Comparison of ENCODE assay signal across 1 cellular context in the genomic region with DNA sequence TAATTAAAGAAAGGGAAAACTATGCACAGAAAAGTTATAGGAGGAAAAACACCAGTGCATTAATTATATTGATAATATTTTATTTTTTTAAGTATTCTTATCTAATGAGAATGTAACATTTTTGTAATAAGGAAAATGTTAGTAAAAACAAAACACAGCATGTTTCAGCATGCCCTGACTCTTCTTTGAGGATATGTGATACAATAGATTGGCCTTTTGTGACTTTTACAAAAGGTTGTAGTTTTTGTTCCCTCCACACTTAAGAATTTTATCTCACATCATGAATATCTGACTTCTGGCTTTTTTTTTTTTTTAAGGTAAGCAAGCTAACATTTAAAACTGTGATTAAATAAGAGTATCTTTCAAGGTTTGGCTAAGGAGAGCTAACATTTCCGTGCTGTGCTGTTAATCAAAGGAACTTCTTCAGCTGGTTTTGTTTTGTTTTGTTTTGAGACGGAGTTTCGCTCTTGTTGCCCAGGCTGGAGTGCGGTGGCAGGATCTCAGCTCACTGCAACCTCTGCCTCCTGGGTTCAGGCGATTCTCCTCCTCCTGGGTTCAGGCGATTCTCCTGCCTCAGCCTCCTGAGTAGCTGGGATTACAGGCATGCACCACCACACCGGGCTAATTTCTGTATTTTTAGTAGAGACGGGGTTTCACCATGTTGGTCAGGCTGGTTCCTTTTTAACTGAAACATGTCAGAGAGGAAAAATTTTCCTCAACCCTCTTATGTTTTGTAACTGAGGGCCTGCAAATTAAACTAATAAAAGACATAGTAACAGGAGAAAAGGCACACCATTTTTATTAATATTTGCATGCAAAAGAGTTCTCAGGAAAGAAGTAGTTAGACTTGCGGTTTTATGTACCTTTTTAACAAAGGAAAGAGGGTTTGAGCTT.
TF ChIP-seq lines count a peak whose summit lies in the region.

No MANE protein-coding gene starts in this region.

TF ChIP-seq in WTC11, 78 proteins besides CTCF, POLR2A, EP300 and RAD21 (continued from another document):
- TF ChIP-seq, protein P1, sequence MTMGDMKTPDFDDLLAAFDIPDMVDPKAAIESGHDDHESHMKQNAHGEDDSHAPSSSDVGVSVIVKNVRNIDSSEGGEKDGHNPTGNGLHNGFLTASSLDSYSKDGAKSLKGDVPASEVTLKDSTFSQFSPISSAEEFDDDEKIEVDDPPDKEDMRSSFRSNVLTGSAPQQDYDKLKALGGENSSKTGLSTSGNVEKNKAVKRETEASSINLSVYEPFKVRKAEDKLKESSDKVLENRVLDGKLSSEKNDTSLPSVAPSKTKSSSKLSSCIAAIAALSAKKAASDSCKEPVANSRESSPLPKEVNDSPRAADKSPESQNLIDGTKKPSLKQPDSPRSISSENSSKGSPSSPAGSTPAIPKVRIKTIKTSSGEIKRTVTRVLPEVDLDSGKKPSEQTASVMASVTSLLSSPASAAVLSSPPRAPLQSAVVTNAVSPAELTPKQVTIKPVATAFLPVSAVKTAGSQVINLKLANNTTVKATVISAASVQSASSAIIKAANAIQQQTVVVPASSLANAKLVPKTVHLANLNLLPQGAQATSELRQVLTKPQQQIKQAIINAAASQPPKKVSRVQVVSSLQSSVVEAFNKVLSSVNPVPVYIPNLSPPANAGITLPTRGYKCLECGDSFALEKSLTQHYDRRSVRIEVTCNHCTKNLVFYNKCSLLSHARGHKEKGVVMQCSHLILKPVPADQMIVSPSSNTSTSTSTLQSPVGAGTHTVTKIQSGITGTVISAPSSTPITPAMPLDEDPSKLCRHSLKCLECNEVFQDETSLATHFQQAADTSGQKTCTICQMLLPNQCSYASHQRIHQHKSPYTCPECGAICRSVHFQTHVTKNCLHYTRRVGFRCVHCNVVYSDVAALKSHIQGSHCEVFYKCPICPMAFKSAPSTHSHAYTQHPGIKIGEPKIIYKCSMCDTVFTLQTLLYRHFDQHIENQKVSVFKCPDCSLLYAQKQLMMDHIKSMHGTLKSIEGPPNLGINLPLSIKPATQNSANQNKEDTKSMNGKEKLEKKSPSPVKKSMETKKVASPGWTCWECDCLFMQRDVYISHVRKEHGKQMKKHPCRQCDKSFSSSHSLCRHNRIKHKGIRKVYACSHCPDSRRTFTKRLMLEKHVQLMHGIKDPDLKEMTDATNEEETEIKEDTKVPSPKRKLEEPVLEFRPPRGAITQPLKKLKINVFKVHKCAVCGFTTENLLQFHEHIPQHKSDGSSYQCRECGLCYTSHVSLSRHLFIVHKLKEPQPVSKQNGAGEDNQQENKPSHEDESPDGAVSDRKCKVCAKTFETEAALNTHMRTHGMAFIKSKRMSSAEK (CRISPR knock-in tag; IDR thresholded peaks at IDR 0.05; ENCODE audit: borderline replicate concordance), result no peak
- no peak for TF ChIP-seq ZNF138 (CRISPR knock-in tag; conservative IDR thresholded peaks at IDR 0.05)
